8 cellular contexts compared by ENCODE assay signal in genomic region chr18:1422634-1423033, GRCh38.
"Had no signal": no experiment of that assay in that cellular context is flagged by ENCODE, and none has a peak within 500 bp of the region (broad histone marks: within the 10 kb centered on the region; RNA-seq: fewer than 3 reads in every experiment).

No MANE protein-coding gene starts in this region.

- H3K27ac ChIP-seq: HL-60, KMS-11 had no signal

- H3K4me2 ChIP-seq: KMS-11 had no signal

- H3K27ac Mint-ChIP-seq: IgD-negative memory B cell had no signal

- H3K4me1 Mint-ChIP-seq: IgD-negative memory B cell had no signal

- FAIRE-seq: HTR-8/SVneo had no signal

- H3K4me3 Mint-ChIP-seq: IgD-negative memory B cell had no signal

- H3K36me3 Mint-ChIP-seq: IgD-negative memory B cell had no signal

- DNase-seq: IMR-90, Karpas-422, KBM-7, KG1 had no signal

- H3K9ac ChIP-seq: KMS-11 had no signal

- H3K27me3 Mint-ChIP-seq: IgD-negative memory B cell had no signal
